Comparison of ENCODE assay signal across 7 cellular contexts in the genomic region with DNA sequence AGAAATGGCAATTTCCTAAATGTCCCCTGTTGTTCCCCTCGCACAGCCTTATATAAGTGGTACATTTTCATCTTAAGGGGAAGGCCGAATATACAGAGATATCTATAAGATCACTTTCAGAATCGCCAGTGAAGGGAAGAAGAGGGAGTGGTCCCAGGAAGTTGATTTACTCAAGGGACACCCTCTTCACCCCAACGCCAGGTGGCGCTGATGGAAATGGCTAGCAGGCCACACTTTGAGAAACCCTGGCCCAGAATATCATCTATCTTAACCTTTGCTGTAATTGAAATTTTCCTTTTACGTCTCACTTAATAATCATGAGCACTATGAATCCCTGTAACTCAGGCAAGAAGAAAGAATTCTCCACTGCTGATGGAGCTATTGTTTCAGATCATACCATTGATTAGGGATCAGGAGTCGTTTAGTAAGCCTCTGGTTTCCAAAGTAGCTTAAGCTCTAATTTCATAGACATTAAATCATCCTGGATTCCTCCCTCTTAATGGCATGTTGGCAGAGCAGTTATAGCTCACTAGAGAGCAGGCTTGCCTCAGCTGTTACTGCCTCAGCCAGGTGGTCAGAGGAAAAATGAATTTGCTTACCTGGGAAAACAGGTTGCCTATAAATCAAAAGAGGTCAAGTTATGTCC.
A peak's percentile ranks its signal among the peaks of the same experiment; 100 is the strongest.
DNase-seq lines count a peak whose midpoint lies in the region; ATAC-seq and TF ChIP-seq lines count a peak whose summit lies in the region.

No MANE protein-coding gene starts in this region.

- no peak overlapping the region for H3K9ac ChIP-seq in KMS-11

- no peaks in the 10 kb centered on the region for H3K4me1 Mint-ChIP-seq in type B pancreatic cell (ENCODE audit: unreplicated experiment)

- no peaks in the 10 kb centered on the region for H3K4me1 ChIP-seq in KMS-11 (ENCODE audit: low read depth, poor library complexity, severe bottlenecking)
- H3K4me1 ChIP-seq in SJSA1 (replicated peaks) = no peaks in the 10 kb centered on the region
- no peaks in the 10 kb centered on the region for H3K4me1 ChIP-seq in vagina

- H3K27me3 ChIP-seq in KMS-11 (ENCODE audit: insufficient read depth, low read depth) (no peaks in the 10 kb centered on the region), SJSA1 (replicated peaks) (no peaks in the 10 kb centered on the region), vagina (no peaks in the 10 kb centered on the region)

- no peaks in the 10 kb centered on the region for H3K36me3 Mint-ChIP-seq in type B pancreatic cell

- intact Hi-C loops in left ventricle myocardium superior (cut with micrococcal nuclease) (no loop called here), vagina (cut with DNase I) (no loop called here)

- peak overlapping the region; percentile 47; the same call in 1 of the 2 replicates for H2AFZ ChIP-seq in KMS-11 (ENCODE audit: low read depth)

- peak; percentile 89 for ATAC-seq in GM19395 (IDR thresholded peaks at IDR 0.05; ENCODE audit: unreplicated experiment)
- peak; percentile 60 for ATAC-seq in left ventricle myocardium superior

- H3K4me2 ChIP-seq in KMS-11 = peak overlapping the region; percentile 25; the same call in 1 of the 2 replicates

- no peak overlapping the region for H3K27ac ChIP-seq in KMS-11
- no peak overlapping the region for H3K27ac ChIP-seq in SJSA1
- H3K27ac ChIP-seq in vagina = no peak overlapping the region

- H3K27ac Mint-ChIP-seq in type B pancreatic cell = no peak overlapping the region

- H3K79me2 ChIP-seq in KMS-11 (ENCODE audit: insufficient read depth, low read depth) = no peaks in the 10 kb centered on the region

- H3K36me3 ChIP-seq in KMS-11 (ENCODE audit: insufficient read depth) (no peaks in the 10 kb centered on the region), SJSA1 (no peaks in the 10 kb centered on the region), vagina (no peaks in the 10 kb centered on the region)

- no peaks in the 10 kb centered on the region for H4K20me1 ChIP-seq in KMS-11 (ENCODE audit: insufficient read depth)

- DNase-seq in ELR (ENCODE audit: low read depth) (peak; percentile 50), SJSA1 (ENCODE audit: low read depth in 1 of 2, low spot score in 2 of 2) (peak; percentile 21 to 49), left ventricle myocardium superior (peak; percentile 46), type B pancreatic cell (ENCODE audit: extremely low spot score, unreplicated experiment) (no peak), vagina (ENCODE audit: extremely low spot score in 2 of 2) (no peak)

- no peaks in the 10 kb centered on the region for H3K27me3 Mint-ChIP-seq in type B pancreatic cell

- H3K9me3 ChIP-seq in SJSA1 (replicated peaks) (no peaks in the 10 kb centered on the region), vagina (no peaks in the 10 kb centered on the region)

- peaks cover 9% of the 10 kb centered on the region for H3K9me3 Mint-ChIP-seq in type B pancreatic cell

- no peak overlapping the region for H3K4me3 Mint-ChIP-seq in type B pancreatic cell

- TF ChIP-seq CTCF in KMS-11 (conservative IDR thresholded peaks at IDR 0.05; ENCODE audit: low read depth, low read length) = peak; percentile 81
- TF ChIP-seq CTCF in type B pancreatic cell (conservative IDR thresholded peaks at IDR 0.05) = peak; percentile 65
- TF ChIP-seq CTCF in vagina (IDR thresholded peaks at IDR 0.05) = no peak

- TF ChIP-seq POLR2A in vagina (IDR thresholded peaks at IDR 0.05) = no peak

- H3K4me3 ChIP-seq in KMS-11 (IDR thresholded peaks at IDR 0.05; ENCODE audit: insufficient read depth, low read depth, low read length) = no peak overlapping the region
- no peak overlapping the region for H3K4me3 ChIP-seq in SJSA1
- H3K4me3 ChIP-seq in vagina = no peak overlapping the region

Comparison
In these comparisons a context has a peak if more than half of its experiments do, and no peak if none do; other contexts are left out.
1. DNase-seq: peak in ELR (single experiment), SJSA1 (2 of 2) and left ventricle myocardium superior (single experiment); none in type B pancreatic cell (single experiment) and vagina (0 of 2).
2. CTCF ChIP-seq: peak in KMS-11 (single experiment) and type B pancreatic cell (single experiment); none in vagina (0 of 3).